ENCODE assay signal across 8 cellular contexts in genomic region chr16:9008335-9009260, GRCh38. TPM values are rescaled to one million over a fixed set of nuclear protein-coding genes. Genes with fewer than 3 reads are reported as not detected.
DNase-seq lines count a peak whose midpoint lies in the region; ATAC-seq, FAIRE-seq and TF ChIP-seq lines count a peak whose summit lies in the region.

No MANE protein-coding gene starts in this region.

- H3K36me3 Mint-ChIP-seq in activated T-helper 17 cell treated with anti-CD3 and anti-CD28 coated beads, Interleukin-2, amount 50 U/mL, for 72 hours (ENCODE audit: low read depth): no peaks in the 10 kb centered on the region

- H3K9me3 Mint-ChIP-seq in activated T-helper 17 cell treated with anti-CD3 and anti-CD28 coated beads, Interleukin-2, amount 50 U/mL, for 72 hours: no peaks in the 10 kb centered on the region

- H3K27ac Mint-ChIP-seq in activated T-helper 17 cell treated with anti-CD3 and anti-CD28 coated beads, Interleukin-2, amount 50 U/mL, for 72 hours: no peak overlapping the region

- H3K4me1 Mint-ChIP-seq in activated T-helper 17 cell treated with anti-CD3 and anti-CD28 coated beads, Interleukin-2, amount 50 U/mL, for 72 hours: no peaks in the 10 kb centered on the region

- H3K9me3 ChIP-seq in BLaER1 treated with 17β-estradiol and CSF1 and Interleukin-3, amounts not matched to agents 10 nM and 100 nM (replicated peaks in 1 of 11): peaks cover under 1 to 7% (median 6%) of the 10 kb centered on the region in 11 experiments; a peak in 21 of 22 replicates

- TF ChIP-seq CTCF in foreskin fibroblast (IDR thresholded peaks at IDR 0.05; ENCODE audit: low read depth, low read length): peak; percentile 94

- peak; percentile 88 for ATAC-seq in activated T-helper 17 cell treated with anti-CD3 and anti-CD28 coated beads, Interleukin-2, amount 50 U/mL, for 72 hours (replicated peaks)

- H4K20me1 ChIP-seq in BLaER1 treated with 17β-estradiol and CSF1 and Interleukin-3, amounts not matched to agents 10 nM and 100 nM: no peaks in the 10 kb centered on the region

- peak overlapping the region; percentile 44 for H3K4me3 Mint-ChIP-seq in activated T-helper 17 cell treated with anti-CD3 and anti-CD28 coated beads, Interleukin-2, amount 50 U/mL, for 72 hours

- H3K4me1 ChIP-seq in BLaER1 treated with 17β-estradiol and CSF1 and Interleukin-3, amounts not matched to agents 10 nM and 100 nM: peaks cover 10 to 17% (median 16%) of the 10 kb centered on the region in 10 experiments; a peak in 18 of 20 replicates

- H3K36me3 ChIP-seq in BLaER1 treated with 17β-estradiol and CSF1 and Interleukin-3, amounts not matched to agents 10 nM and 100 nM: no peaks in the 10 kb centered on the region

- H3K4me2 ChIP-seq in BLaER1 treated with 17β-estradiol and CSF1 and Interleukin-3, amounts not matched to agents 10 nM and 100 nM: peak overlapping the region; percentile 43 to 83 (median 66)

- no peaks in the 10 kb centered on the region for H3K27me3 ChIP-seq in BLaER1 treated with 17β-estradiol and CSF1 and Interleukin-3, amounts not matched to agents 10 nM and 100 nM

- H3K4me3 ChIP-seq in BLaER1 treated with 17β-estradiol and CSF1 and Interleukin-3, amounts not matched to agents 10 nM and 100 nM: peak overlapping the region in 4 of 10 experiments; percentile 13 to 51 (median 29); a peak in 5 of 20 replicates
- H3K4me3 ChIP-seq in foreskin fibroblast (ENCODE audit: low read depth in 1 of 2, low read length in 2 of 2): peak overlapping the region; percentile 16 to 27

- peak; percentile 89 for DNase-seq in GM19239 (ENCODE audit: insufficient read length, low spot score)
- peak; percentile 59 for DNase-seq in HK-2 (ENCODE audit: unreplicated experiment)
- DNase-seq in RKO (ENCODE audit: low spot score): peak; percentile 79
- DNase-seq in foreskin fibroblast: peak; percentile 53 to 84
- DNase-seq in occipital lobe (lab: John Stamatoyannopoulos, UW): peak; percentile 23
- DNase-seq in substantia nigra (lab: John Stamatoyannopoulos, UW): peak in 44 of 49 donors; percentile 0 to 73 (median 36)

- no peak for FAIRE-seq in GM19239 (lab: Jason Lieb, UNC)

- H3K27me3 Mint-ChIP-seq in activated T-helper 17 cell treated with anti-CD3 and anti-CD28 coated beads, Interleukin-2, amount 50 U/mL, for 72 hours: no peaks in the 10 kb centered on the region

- H3K27ac ChIP-seq in BLaER1 treated with 17β-estradiol and CSF1 and Interleukin-3, amounts not matched to agents 10 nM and 100 nM: no peak overlapping the region
- no peak overlapping the region for H3K27ac ChIP-seq in substantia nigra (ENCODE audit: low read depth, low read length, poor library complexity, severe bottlenecking)

- H3K9ac ChIP-seq in BLaER1 treated with 17β-estradiol and CSF1 and Interleukin-3, amounts not matched to agents 10 nM and 100 nM: peak overlapping the region in 8 of 11 experiments; percentile 4 to 38 (median 31); a peak in 7 of 22 replicates

RNA-seq across cellular contexts. Expression of gene USP7, which starts 44.9 kb away (rescaled TPM):
- 100 to 1,000 TPM; 157 to 181 TPM for total RNA-seq in activated T-helper 17 cell treated with anti-CD3 and anti-CD28 coated beads, Interleukin-2, amount 50 U/mL, for 72 hours
- total RNA-seq in occipital lobe: 90.9 TPM

Comparison
In these comparisons a context has a peak if more than half of its experiments do, and no peak if none do; other contexts are left out.
1. DNase-seq: peak in every context shown above with its lines; median percentile 89 in GM19239; 79 in RKO; 68 in foreskin fibroblast; 59 in HK-2; 36 in substantia nigra; 23 in occipital lobe.